In genomic region chr6:44457606-44458005, GRCh38 we compare ENCODE assay signal across 2 cellular contexts.
TF ChIP-seq lines count a peak whose summit lies in the region.

No MANE protein-coding gene starts in this region.

TF ChIP-seq in HepG2, 621 proteins besides CTCF, POLR2A, EP300 and RAD21 (continued from another document):
- TF ChIP-seq ZNF597 (CRISPR knock-in tag; IDR thresholded peaks at IDR 0.05) (no peak), HOXA7 (CRISPR knock-in tag; IDR thresholded peaks at IDR 0.05) (no peak), MED13 (CRISPR knock-in tag; IDR thresholded peaks at IDR 0.05) (no peak), ZSCAN30 (CRISPR knock-in tag; IDR thresholded peaks at IDR 0.05) (no peak), ZSCAN5A (CRISPR knock-in tag; IDR thresholded peaks at IDR 0.05; ENCODE audit: borderline replicate concordance) (no peak)

TF ChIP-seq in SK-N-SH, 30 proteins besides CTCF, POLR2A, EP300 and RAD21 (continued from another document):
- TF ChIP-seq MXI1 (IDR thresholded peaks at IDR 0.05; ENCODE audit: low read depth, low read length) = no peak
- no peak for TF ChIP-seq REST (IDR thresholded peaks at IDR 0.05; ENCODE audit: low read depth, low read length)
- TF ChIP-seq CHD2 (IDR thresholded peaks at IDR 0.05; ENCODE audit: low read length, partially characterized antibody) = no peak
- no peak for TF ChIP-seq IRF3 (IDR thresholded peaks at IDR 0.05; ENCODE audit: low read depth, low read length)
- no peak for TF ChIP-seq SIN3A (IDR thresholded peaks at IDR 0.05; ENCODE audit: borderline replicate concordance, low read depth, low read length)
- TF ChIP-seq NRF1 (IDR thresholded peaks at IDR 0.05; ENCODE audit: low read depth, low read length) = no peak
- TF ChIP-seq SMC3 (IDR thresholded peaks at IDR 0.05; ENCODE audit: low read depth, low read length) = no peak
